In the genomic region with DNA sequence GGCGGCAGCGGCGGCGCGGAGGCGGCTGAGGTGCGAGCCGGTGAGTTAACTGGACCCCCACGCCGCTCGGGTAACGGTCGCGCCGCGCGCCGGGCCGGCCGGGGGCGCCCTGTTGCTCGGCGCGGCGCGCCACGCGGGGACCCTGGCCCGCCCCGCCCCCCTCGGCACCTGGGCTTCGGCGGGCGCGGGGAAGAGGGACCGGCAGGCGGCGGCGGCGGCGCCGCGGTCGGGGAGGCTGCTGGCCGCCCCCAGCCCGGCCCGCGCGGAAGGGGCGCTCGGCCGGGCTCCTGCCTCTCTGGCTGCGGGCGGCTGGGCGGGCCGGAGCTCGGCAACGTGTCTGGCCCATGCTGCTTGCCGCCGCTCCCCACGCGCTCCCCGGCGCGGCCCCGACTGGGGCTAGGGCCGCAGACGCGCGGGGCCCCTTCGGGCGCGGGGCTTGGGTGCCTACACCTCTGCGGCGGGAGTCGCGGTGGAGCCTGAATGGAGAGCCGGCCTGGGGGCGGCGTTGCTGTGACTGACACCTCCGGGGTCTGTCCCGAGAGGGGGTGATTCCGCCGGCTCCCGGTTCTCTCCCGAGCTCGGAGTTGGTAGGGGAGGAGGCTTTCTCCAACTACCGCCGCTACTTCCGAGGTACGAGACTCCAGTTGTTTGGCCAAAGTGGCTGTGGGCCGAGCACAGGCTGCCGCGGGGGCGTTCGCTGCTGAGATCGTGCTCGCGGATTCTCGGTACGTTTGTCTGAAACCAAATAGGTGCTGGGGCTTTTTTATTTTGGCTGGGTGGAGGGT, we compare ENCODE assay signal across 8 cellular contexts. TPM values are rescaled to one million over a fixed set of nuclear protein-coding genes. Genes with fewer than 3 reads are reported as not detected.
DNase-seq lines count a peak whose midpoint lies in the region; ATAC-seq and TF ChIP-seq lines count a peak whose summit lies in the region.

No MANE protein-coding gene starts in this region.

- H3K27ac Mint-ChIP-seq in naive thymus-derived CD8-positive, alpha-beta T cell: peak overlapping the region; percentile 84 to 96 (median 91)

- no peaks in the 10 kb centered on the region for H3K9me3 ChIP-seq in thoracic aorta

- H3K27me3 Mint-ChIP-seq in activated T-cell treated with anti-CD3 and anti-CD28 coated beads, Interleukin-2, amount 50 U/mL, for 4 hours (ENCODE audit: low read depth): no peaks in the 10 kb centered on the region
- H3K27me3 Mint-ChIP-seq in naive thymus-derived CD8-positive, alpha-beta T cell: peaks cover 0 to 3% (median 0%) of the 10 kb centered on the region in 5 donors

- DNase-seq in AG08396 (ENCODE audit: low spot score) (peak; percentile 67), NCI-H69 (lab: John Stamatoyannopoulos, UW) (peak; percentile 83), fibroblast of gingiva (ENCODE audit: low read depth) (peak; percentile 33), thoracic aorta (ENCODE audit: low spot score) (no peak)
- peak; percentile 33 for DNase-seq in activated T-cell treated with anti-CD3 and anti-CD28 coated beads, Interleukin-2, amount 50 U/mL, for 4 hours
- peak; percentile 9 to 67 (median 37) for DNase-seq in naive thymus-derived CD8-positive, alpha-beta T cell

- H3K4me3 ChIP-seq in thoracic aorta: peak overlapping the region; percentile 87

- H3K4me1 Mint-ChIP-seq in activated T-cell treated with anti-CD3 and anti-CD28 coated beads, Interleukin-2, amount 50 U/mL, for 4 hours (ENCODE audit: low read depth): peaks cover 41% of the 10 kb centered on the region
- peaks cover 24 to 51% (median 47%) of the 10 kb centered on the region in 4 donors for H3K4me1 Mint-ChIP-seq in naive thymus-derived CD8-positive, alpha-beta T cell

- no peak for TF ChIP-seq CTCF in thoracic aorta (IDR thresholded peaks at IDR 0.05)

- peak overlapping the region; percentile 95 for H3K4me3 Mint-ChIP-seq in activated T-cell treated with anti-CD3 and anti-CD28 coated beads, Interleukin-2, amount 50 U/mL, for 4 hours
- peak overlapping the region; percentile 88 to 98 (median 94) for H3K4me3 Mint-ChIP-seq in naive thymus-derived CD8-positive, alpha-beta T cell

- no peaks in the 10 kb centered on the region for H3K27me3 ChIP-seq in thoracic aorta (replicated peaks; ENCODE audit: insufficient read depth)

- H3K4me1 ChIP-seq in thoracic aorta (ENCODE audit: control insufficient read depth in 1 of 2, low read depth in 2 of 2): peaks cover 7 to 13% of the 10 kb centered on the region in 2 donors

- H3K9me3 Mint-ChIP-seq in activated T-cell treated with anti-CD3 and anti-CD28 coated beads, Interleukin-2, amount 50 U/mL, for 4 hours: no peaks in the 10 kb centered on the region
- no peaks in the 10 kb centered on the region for H3K9me3 Mint-ChIP-seq in naive thymus-derived CD8-positive, alpha-beta T cell

- H3K36me3 ChIP-seq in thoracic aorta: no peaks in the 10 kb centered on the region

- POLR2A ChIA-PET in naive thymus-derived CD8-positive, alpha-beta T cell (lab: Charles Lee): interaction anchor here (0.8 to 1.8 kb wide), 6 partner anchors 11 to 1034 kb away, joined by 3 to 8 read pairs (median 3); no protein-coding TSS in a partner anchor

- H3K27ac ChIP-seq in thoracic aorta: peak overlapping the region; percentile 73 to 91

- no peaks in the 10 kb centered on the region for H3K36me3 Mint-ChIP-seq in activated T-cell treated with anti-CD3 and anti-CD28 coated beads, Interleukin-2, amount 50 U/mL, for 4 hours (ENCODE audit: insufficient read depth)
- no peaks in the 10 kb centered on the region for H3K36me3 Mint-ChIP-seq in naive thymus-derived CD8-positive, alpha-beta T cell

- ATAC-seq in GM18858 (IDR thresholded peaks at IDR 0.05; ENCODE audit: unreplicated experiment): peak; percentile 19
- peak; percentile 40 for ATAC-seq in HG03025 (IDR thresholded peaks at IDR 0.05; ENCODE audit: low FRiP score, unreplicated experiment)
- peak; percentile 54 to 58 for ATAC-seq in activated T-cell treated with anti-CD3 and anti-CD28 coated beads, Interleukin-2, amount 50 U/mL, for 4 hours
- peak; percentile 37 to 46 for ATAC-seq in naive thymus-derived CD8-positive, alpha-beta T cell
- ATAC-seq in thoracic aorta (ENCODE audit: insufficient number of reproducible peaks, low FRiP score, low read depth): peak; percentile 4

RNA-seq across cellular contexts. Expression of a gene that starts 0.5 kb away (rescaled TPM):
- 10 to 100 TPM; 38.3 to 47.4 (median 46.4) TPM for total RNA-seq in activated T-cell treated with anti-CD3 and anti-CD28 coated beads, Interleukin-2, amount 50 U/mL, for 4 hours
- 10 to 100 TPM; 66.9 to 75.4 TPM for total RNA-seq in naive thymus-derived CD8-positive, alpha-beta T cell
- polyA plus RNA-seq in naive thymus-derived CD8-positive, alpha-beta T cell: 10 to 100 TPM; 23.4 to 29.9 (median 24.7) TPM
- 10 to 100 TPM; 16.4 to 21.1 TPM for total RNA-seq in thoracic aorta

Comparison
In these comparisons a context has a peak if more than half of its experiments do, and no peak if none do; other contexts are left out.
1. ATAC-seq: peak in every context shown above with its lines; median percentile 56 in activated T-cell treated with anti-CD3 and anti-CD28 coated beads, Interleukin-2, amount 50 U/mL, for 4 hours; 42 in naive thymus-derived CD8-positive, alpha-beta T cell; 40 in HG03025; 19 in GM18858; 4 in thoracic aorta.